ENCODE assay signal across 13 cellular contexts in the genomic region with DNA sequence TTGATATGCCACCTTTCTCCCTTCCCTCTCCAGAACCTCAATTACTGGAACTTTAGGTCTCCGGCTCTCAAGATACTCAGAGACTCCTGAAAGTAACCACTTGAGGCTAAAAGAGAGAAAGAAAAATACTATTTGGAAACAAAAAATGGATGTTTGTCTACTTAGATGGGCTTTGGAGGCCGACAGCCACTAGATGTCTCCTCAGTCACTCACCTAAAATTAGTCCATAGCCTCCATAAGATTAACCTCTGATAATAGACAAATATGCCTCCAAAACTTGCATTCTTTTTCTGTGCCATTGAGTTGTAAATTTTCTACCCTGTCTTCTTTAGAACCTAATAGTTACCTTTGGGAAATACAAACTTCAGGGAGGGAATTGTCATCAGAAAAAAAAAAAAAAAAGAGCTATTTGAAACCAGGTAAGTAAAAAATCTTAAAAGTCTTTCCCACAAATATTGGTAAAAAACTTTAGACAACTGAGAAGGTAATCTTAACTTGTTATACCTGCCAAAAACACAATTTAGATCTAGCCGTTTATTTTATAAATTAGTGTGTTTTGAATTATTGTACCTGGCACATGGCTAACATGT. TPM values are rescaled to one million over a fixed set of nuclear protein-coding genes. Genes with fewer than 3 reads are reported as not detected.
DNase-seq lines count a peak whose midpoint lies in the region; ATAC-seq, FAIRE-seq and TF ChIP-seq lines count a peak whose summit lies in the region.
"Had no signal": no experiment of that assay in that cellular context is flagged by ENCODE, and none has a peak within 500 bp of the region (broad histone marks: within the 10 kb centered on the region; RNA-seq: fewer than 3 reads in every experiment).

No MANE protein-coding gene starts in this region.

- in situ Hi-C loops in GM12878 (cut with MboI): no loop called here

- no peaks in the 10 kb centered on the region for H4K20me1 ChIP-seq in KMS-11 (ENCODE audit: insufficient read depth)
- no peaks in the 10 kb centered on the region for H4K20me1 ChIP-seq in GM12878 (ENCODE audit: control insufficient read depth, insufficient read depth)

- no peak overlapping the region for H3K9ac ChIP-seq in KMS-11
- H3K9ac ChIP-seq in GM12878 (ENCODE audit: control insufficient read depth, insufficient read depth, low read length): no peak overlapping the region

- peak; percentile 46 for TF ChIP-seq RAD21 in GM12878 (IDR thresholded peaks at IDR 0.05; ENCODE audit: insufficient read depth, low read depth, low read length)

- TF ChIP-seq EP300 in GM12878 (IDR thresholded peaks at IDR 0.05; ENCODE audit: borderline replicate concordance in 1 of 2, control insufficient read depth in 1 of 2, low read depth in 2 of 2, low read length in 2 of 2): no peak

- BruUV-seq in GM12878 (replicated peaks; lab: Mats Ljungman, UMichigan): no TSS peak

- peaks cover 6% of the 10 kb centered on the region for H3K4me1 ChIP-seq in KMS-11 (ENCODE audit: low read depth, poor library complexity, severe bottlenecking)
- no peaks in the 10 kb centered on the region for H3K4me1 ChIP-seq in GM12878 (ENCODE audit: control insufficient read depth, insufficient read depth, low read length)

- CTCF ChIA-PET in GM12878 (lab: Yijun Ruan, JAX): interaction anchor here (0.7 to 4.5 kb wide), 11 partner anchors 9 to 255 kb away, joined by 3 to 40 read pairs (median 6); partner anchors contain the start of gene PCDH1

- ATAC-seq in GM12878 (peak; percentile 64), GM21528 (IDR thresholded peaks at IDR 0.05; ENCODE audit: low FRiP score, unreplicated experiment) (no peak), GM21786 (IDR thresholded peaks at IDR 0.05; ENCODE audit: unreplicated experiment) (no peak)
- ATAC-seq: stimulated activated naive CD8-positive, alpha-beta T cell treated with anti-CD3 and anti-CD28 coated beads, Interleukin-15, amount 100 ng/mL, for 72 hours had no signal

- SMC1A ChIA-PET in GM12878 (lab: Charles Lee; ENCODE audit: uncharacterized antibody, unreplicated experiment): interaction anchor here (0.6 to 2.7 kb wide), 6 partner anchors 8 to 198 kb away, joined by 3 to 23 read pairs (median 5); partner anchors contain the start of gene PCDH12

- H3K9me3 ChIP-seq in GM12878 (replicated peaks; ENCODE audit: control insufficient read depth, insufficient read depth, low read length): no peaks in the 10 kb centered on the region

- RAD21 ChIA-PET in GM12878 (lab: Charles Lee; ENCODE audit: unreplicated experiment): interaction anchor here (0.6 to 2.5 kb wide), 7 partner anchors 8 to 977 kb away, joined by 3 to 28 read pairs (median 3); partner anchors contain the start of gene GNPDA1

- peak; percentile 44 for DNase-seq in EH (ENCODE audit: low read depth)
- no peak for DNase-seq in GM12878 (ENCODE audit: low read depth, low spot score)
- DNase-seq in myocyte (ENCODE audit: low read depth): peak; percentile 16
- no peak for DNase-seq in activated gamma-delta T cell (lab: John Stamatoyannopoulos, UW)
- DNase-seq in amygdala (lab: John Stamatoyannopoulos, UW): no peak
- DNase-seq: effector CD4-positive, alpha-beta T cell; KG1; kidney glomerular epithelial cell; stimulated activated naive CD8-positive, alpha-beta T cell treated with anti-CD3 and anti-CD28 coated beads, Interleukin-15, amount 100 ng/mL, for 72 hours had no signal

- TF ChIP-seq POLR2A in GM12878 (IDR thresholded peaks at IDR 0.05; ENCODE audit: low read depth, low read length): no peak

- no peaks in the 10 kb centered on the region for H3K79me2 ChIP-seq in KMS-11 (ENCODE audit: insufficient read depth, low read depth)
- H3K79me2 ChIP-seq in GM12878 (ENCODE audit: control insufficient read depth, insufficient read depth, low read length): no peaks in the 10 kb centered on the region

- POLR2A ChIA-PET in GM12878 (lab: Charles Lee): interaction anchor here (0.7 kb wide), 1 partner anchor 82 kb away, joined by 5 read pairs; no protein-coding TSS in a partner anchor

- WGBS in GM12878 (ENCODE audit: insufficient coverage, insufficient replicate concordance, low lambda C conversion rate, missing lambda C conversion rate): 0% methylated on average over 3 of the region's 3 CpGs

- no peak overlapping the region for H3K27ac ChIP-seq in KMS-11
- H3K27ac ChIP-seq in GM12878 (ENCODE audit: control insufficient read depth, insufficient read depth): no peak overlapping the region
- H3K27ac ChIP-seq: skin epidermis had no signal

- H2AFZ ChIP-seq in KMS-11 (ENCODE audit: low read depth): no peak overlapping the region
- H2AFZ ChIP-seq in GM12878 (ENCODE audit: control insufficient read depth, low read depth, low read length): no peak overlapping the region

- no peak overlapping the region for H3K4me2 ChIP-seq in KMS-11
- no peak overlapping the region for H3K4me2 ChIP-seq in GM12878 (ENCODE audit: control insufficient read depth, insufficient read depth)

- H3K4me3 ChIP-seq in KMS-11 (IDR thresholded peaks at IDR 0.05; ENCODE audit: insufficient read depth, low read depth, low read length) (no peak overlapping the region), GM12878 (no peak overlapping the region)
- H3K4me3 ChIP-seq: skin epidermis had no signal

- no peaks in the 10 kb centered on the region for H3K36me3 ChIP-seq in KMS-11 (ENCODE audit: insufficient read depth)
- no peaks in the 10 kb centered on the region for H3K36me3 ChIP-seq in GM12878 (ENCODE audit: control insufficient read depth in 2 of 2, insufficient read depth in 2 of 2, low read length in 1 of 2)

- intact Hi-C loops in GM12878 (cut with micrococcal nuclease; ENCODE audit: unreplicated experiment): loop anchor here (2.0 kb wide), 1 partner anchor 71 kb away; no protein-coding TSS in a partner anchor

- 0 out of 2 replicates have a peak, but pooled peaks have one; percentile 21 for TF ChIP-seq CTCF in KMS-11 (conservative IDR thresholded peaks at IDR 0.05; ENCODE audit: low read depth, low read length)
- TF ChIP-seq CTCF in GM12878 (IDR thresholded peaks at IDR 0.05 in 2 of 3, conservative IDR thresholded peaks at IDR 0.05 in 1 of 3; ENCODE audit: control insufficient read depth in 2 of 3, extremely low read depth in 1 of 3, insufficient read depth in 1 of 3, low read depth in 3 of 3, low read length in 3 of 3): peak; percentile 32 to 49 (median 33); a peak in 4 of 6 replicates

- FAIRE-seq in GM12878 (lab: Jason Lieb, UNC): peak; percentile 27

- H3K27me3 ChIP-seq in KMS-11 (ENCODE audit: insufficient read depth, low read depth) (no peaks in the 10 kb centered on the region), GM12878 (replicated peaks in 1 of 2; ENCODE audit: control insufficient read depth in 2 of 2, insufficient read depth in 2 of 2, low read length in 1 of 2) (no peaks in the 10 kb centered on the region; a peak in 1 of 4 replicates)

TF ChIP-seq in GM12878, 131 proteins besides CTCF, POLR2A, EP300 and RAD21 (continues in another document):
- no peak for TF ChIP-seq KDM1A (IDR thresholded peaks at IDR 0.05; ENCODE audit: borderline replicate concordance)
- no peak for TF ChIP-seq BACH1 (IDR thresholded peaks at IDR 0.05; ENCODE audit: borderline replicate concordance)

RNA-seq across cellular contexts. Expression of gene PCDH1, which starts 11.2 kb away (rescaled TPM):
- 0.15 and 1.3 TPM in 2 replicates for total RNA-seq in GM12878 (2013; cell fraction: nucleolus; rRNA removed)
- total RNA-seq in GM12878 (2014; rRNA removed) (0.11 TPM in 1 of 2 replicates, not detected in the other), GM12878 (2014; rRNA removed; fragmentation: Illumina TruSeq; extraction: Trizol) (not detected in 2 replicates), GM12878 (2021) (0.27 and 0.36 TPM in 2 replicates), myocyte (0.11 and 0.42 TPM in 2 replicates)
- polyA plus RNA-seq in GM12878 (2011; ENCODE audit: low read depth): not detected
- polyA plus RNA-seq in GM12878 (2011; rRNA removed) (0.07 TPM in 1 of 2 replicates, not detected in the other), GM12878 (2014; fragmentation: Illumina TruSeq; extraction: Trizol) (0.16 TPM in 1 of 2 replicates, not detected in the other), GM12878 (2014; fragmentation: Nextera tagmentation; extraction: Ambion mirVana) (not detected), GM12878 (2014; rRNA removed) (0.10 TPM in 1 of 2 replicates, not detected in the other), GM12878 (2016; fragmentation: Nextera tagmentation; extraction: Ambion mirVana) (under 1 TPM in 1 of 2 experiments, not detected in 1; 0.16 TPM)
- polyA plus RNA-seq in GM12878 (2011; cell fraction: cytosol; rRNA removed): 0.12 TPM in 2 replicates
- 0.10 and 0.12 TPM in 2 replicates for polyA plus RNA-seq in GM12878 (2011; cell fraction: nucleus; rRNA removed)
- 0.04 and 0.11 TPM in 2 replicates for polyA plus RNA-seq in GM12878 (2012)
- 0.26 and 0.73 TPM in 2 replicates for polyA minus RNA-seq in GM12878 (2011; rRNA and poly(A)+ RNA removed)
- polyA minus RNA-seq in GM12878 (2011; cell fraction: cytosol; rRNA and poly(A)+ RNA removed): not detected in 2 replicates
- polyA minus RNA-seq in GM12878 (2011; cell fraction: nucleus; rRNA and poly(A)+ RNA removed): not detected in 2 replicates
- polyA plus RNA-seq in myocyte (2012): 0.54 TPM

RNA-seq across cellular contexts. Expression of gene DELE1, which starts 34.3 kb away (rescaled TPM):
- total RNA-seq in GM12878 (2013; cell fraction: nucleolus; rRNA removed): 148 and 153 TPM in 2 replicates
- 58.1 and 60.3 TPM in 2 replicates for total RNA-seq in GM12878 (2014; rRNA removed)
- 39.0 and 42.0 TPM in 2 replicates for total RNA-seq in GM12878 (2014; rRNA removed; fragmentation: Illumina TruSeq; extraction: Trizol)
- total RNA-seq in GM12878 (2021): 62.9 and 63.2 TPM in 2 replicates
- polyA plus RNA-seq in GM12878 (2011; ENCODE audit: low read depth): 31.0 TPM
- 46.4 and 71.4 TPM in 2 replicates for polyA plus RNA-seq in GM12878 (2011; rRNA removed)
- 84.2 and 98.9 TPM in 2 replicates for polyA plus RNA-seq in GM12878 (2011; cell fraction: cytosol; rRNA removed)
- polyA plus RNA-seq in GM12878 (2011; cell fraction: nucleus; rRNA removed): 223 and 258 TPM in 2 replicates
- 50.8 and 50.9 TPM in 2 replicates for polyA plus RNA-seq in GM12878 (2012)
- polyA plus RNA-seq in GM12878 (2014; fragmentation: Illumina TruSeq; extraction: Trizol): 30.2 and 53.2 TPM in 2 replicates
- polyA plus RNA-seq in GM12878 (2014; fragmentation: Nextera tagmentation; extraction: Ambion mirVana): 10 to 100 TPM; 18.9 to 21.4 TPM
- 69.4 and 71.2 TPM in 2 replicates for polyA plus RNA-seq in GM12878 (2014; rRNA removed)
- 10 to 100 TPM; 37.8 to 37.9 TPM for polyA plus RNA-seq in GM12878 (2016; fragmentation: Nextera tagmentation; extraction: Ambion mirVana)
- 48.9 and 72.9 TPM in 2 replicates for polyA minus RNA-seq in GM12878 (2011; rRNA and poly(A)+ RNA removed)
- 19.4 and 27.2 TPM in 2 replicates for polyA minus RNA-seq in GM12878 (2011; cell fraction: cytosol; rRNA and poly(A)+ RNA removed)
- polyA minus RNA-seq in GM12878 (2011; cell fraction: nucleus; rRNA and poly(A)+ RNA removed): 43.5 and 49.6 TPM in 2 replicates
- 65.0 and 71.5 TPM in 2 replicates for total RNA-seq in myocyte
- 52.6 TPM for polyA plus RNA-seq in myocyte (2012)

Comparison
In these comparisons a context has a peak if more than half of its experiments do, and no peak if none do; other contexts are left out.
1. DNase-seq: peak in EH (single experiment) and myocyte (single experiment); none in GM12878 (single experiment), activated gamma-delta T cell (single experiment) and amygdala (0 of 56).